ENCODE assay signal across 13 cellular contexts in the genomic region with DNA sequence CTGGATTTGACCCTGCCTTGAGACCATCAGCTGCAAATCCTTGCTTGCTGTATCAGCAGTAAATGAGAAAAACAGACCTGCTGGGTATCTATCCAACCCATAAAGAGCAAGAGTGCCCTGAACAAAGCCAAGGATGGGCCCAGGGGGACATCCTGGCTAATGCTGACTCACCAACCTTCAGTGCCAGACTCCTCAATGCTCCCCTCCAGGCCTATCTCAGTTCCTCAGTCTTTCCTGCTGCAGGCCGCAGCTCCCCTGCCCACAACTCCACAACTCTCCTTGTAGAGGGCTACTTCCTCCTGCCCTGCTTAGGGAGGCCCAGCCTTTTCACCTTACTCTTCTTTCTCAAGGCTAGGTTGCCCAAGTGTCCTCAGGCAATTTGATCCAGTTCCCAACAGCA.
DNase-seq lines count a peak whose midpoint lies in the region; ATAC-seq and TF ChIP-seq lines count a peak whose summit lies in the region.
"Had no signal": no experiment of that assay in that cellular context is flagged by ENCODE, and none has a peak within 500 bp of the region (broad histone marks: within the 10 kb centered on the region; RNA-seq: fewer than 3 reads in every experiment).

No MANE protein-coding gene starts in this region.

- H3K27ac Mint-ChIP-seq in activated naive CD8-positive, alpha-beta T cell treated with anti-CD3 and anti-CD28 coated beads, Interleukin-2, amount 50 U/mL, for 24 hours: peak overlapping the region; percentile 59
- H3K27ac Mint-ChIP-seq in nephron progenitor cell: peak overlapping the region; percentile 83

- H3K27me3 Mint-ChIP-seq in activated naive CD8-positive, alpha-beta T cell treated with anti-CD3 and anti-CD28 coated beads, Interleukin-2, amount 50 U/mL, for 24 hours: no peaks in the 10 kb centered on the region
- no peaks in the 10 kb centered on the region for H3K27me3 Mint-ChIP-seq in nephron progenitor cell (ENCODE audit: low read depth, poor library complexity)

- TF ChIP-seq CTCF in NB4 (IDR thresholded peaks at IDR 0.05; ENCODE audit: low read depth, low read length) (no peak), nephron progenitor cell (IDR thresholded peaks at IDR 0.05) (no peak)

- no peak for ATAC-seq in activated naive CD8-positive, alpha-beta T cell treated with anti-CD3 and anti-CD28 coated beads, Interleukin-2, amount 50 U/mL, for 24 hours
- ATAC-seq: esophagus mucosa, Right ventricle myocardium inferior had no signal

- no peak for TF ChIP-seq POLR2A in NB4 (IDR thresholded peaks at IDR 0.05; ENCODE audit: extremely low read depth, insufficient read length)

- DNase-seq in CMK (ENCODE audit: low read depth) (peak; percentile 100), NB4 (ENCODE audit: low read depth) (peak; percentile 96), nephron progenitor cell (no peak), NCI-H1105 (lab: John Stamatoyannopoulos, UW) (no peak), cortex of kidney (lab: John Stamatoyannopoulos, UW) (no peak), hippocampal formation (lab: John Stamatoyannopoulos, UW) (no peak)
- no peak for DNase-seq in activated naive CD8-positive, alpha-beta T cell treated with anti-CD3 and anti-CD28 coated beads, Interleukin-2, amount 50 U/mL, for 24 hours
- DNase-seq in effector CD8-positive, alpha-beta T cell (lab: John Stamatoyannopoulos, UW): no peak
- DNase-seq: stimulated activated CD4-positive, alpha-beta T cell treated with anti-CD3 and anti-CD28 coated beads, Interleukin-15, amount 100 ng/mL, for 24 hours; thyroid gland had no signal

- H3K4me3 ChIP-seq in NB4 (ENCODE audit: low read depth, low read length): peak overlapping the region; percentile 90
- H3K4me3 ChIP-seq: lung, thyroid gland had no signal

- H3K4me1 Mint-ChIP-seq in activated naive CD8-positive, alpha-beta T cell treated with anti-CD3 and anti-CD28 coated beads, Interleukin-2, amount 50 U/mL, for 24 hours: peaks cover 41% of the 10 kb centered on the region
- H3K4me1 Mint-ChIP-seq in nephron progenitor cell: peaks cover 44% of the 10 kb centered on the region

- no peaks in the 10 kb centered on the region for H3K9me3 Mint-ChIP-seq in activated naive CD8-positive, alpha-beta T cell treated with anti-CD3 and anti-CD28 coated beads, Interleukin-2, amount 50 U/mL, for 24 hours
- peaks cover 3% of the 10 kb centered on the region for H3K9me3 Mint-ChIP-seq in nephron progenitor cell

- peaks cover 15% of the 10 kb centered on the region for H3K36me3 Mint-ChIP-seq in activated naive CD8-positive, alpha-beta T cell treated with anti-CD3 and anti-CD28 coated beads, Interleukin-2, amount 50 U/mL, for 24 hours (ENCODE audit: low read depth)
- H3K36me3 Mint-ChIP-seq in nephron progenitor cell (ENCODE audit: low read depth): peaks cover 32% of the 10 kb centered on the region

- H3K4me3 Mint-ChIP-seq in activated naive CD8-positive, alpha-beta T cell treated with anti-CD3 and anti-CD28 coated beads, Interleukin-2, amount 50 U/mL, for 24 hours: peak overlapping the region; percentile 19
- H3K4me3 Mint-ChIP-seq in nephron progenitor cell: no peak overlapping the region

Comparison
In these comparisons a context has a peak if more than half of its experiments do, and no peak if none do; other contexts are left out.
1. DNase-seq: peak in CMK (single experiment) and NB4 (single experiment); none in activated naive CD8-positive, alpha-beta T cell treated with anti-CD3 and anti-CD28 coated beads, Interleukin-2, amount 50 U/mL, for 24 hours (single experiment), nephron progenitor cell (single experiment), NCI-H1105 (single experiment), effector CD8-positive, alpha-beta T cell (single experiment), cortex of kidney (single experiment) and hippocampal formation (0 of 2).